ENCODE assay signal across 8 cellular contexts in genomic region chr16:89491238-89491869, GRCh38. TPM values are rescaled to one million over a fixed set of nuclear protein-coding genes. Genes with fewer than 3 reads are reported as not detected.
DNase-seq lines count a peak whose midpoint lies in the region; ATAC-seq and TF ChIP-seq lines count a peak whose summit lies in the region.

No MANE protein-coding gene starts in this region.

- TF ChIP-seq RAD21 in SK-N-SH (IDR thresholded peaks at IDR 0.05; ENCODE audit: low read length): no peak

- H3K27ac ChIP-seq in SK-N-SH (ENCODE audit: low read depth in 2 of 2, low read length in 1 of 2) (peak overlapping the region; percentile 64 to 94), psoas muscle (peak overlapping the region; percentile 93)

- ATAC-seq in psoas muscle (peak; percentile 7 to 48 (median 22)), GM21723 (IDR thresholded peaks at IDR 0.05; ENCODE audit: unreplicated experiment) (no peak)

- 5% methylated on average over 18 of the region's 22 CpGs for WGBS in SK-N-SH (ENCODE audit: low lambda C conversion rate)
- 4 to 6% (median 5%) methylated on average over 22 of the region's 22 CpGs for WGBS in psoas muscle, 3 donors

- intact Hi-C loops in activated naive CD4-positive, alpha-beta T cell treated with anti-CD3 and anti-CD28 coated beads for 36 hours (cut with micrococcal nuclease): loop anchor here (2.0 kb wide), 1 partner anchor 251 kb away; no protein-coding TSS in a partner anchor
- intact Hi-C loops in psoas muscle (cut with DNase I): loop anchor here in 1 of 2 donors (5.0 kb wide), 1 partner anchor 244 kb away; no protein-coding TSS in a partner anchor

- POLR2A ChIA-PET in SK-N-SH (lab: Yijun Ruan, JAX): no interaction called here

- H3K27ac Mint-ChIP-seq in activated naive CD4-positive, alpha-beta T cell treated with anti-CD3 and anti-CD28 coated beads for 36 hours: peak overlapping the region; percentile 80

- TF ChIP-seq EP300 in SK-N-SH (IDR thresholded peaks at IDR 0.05; ENCODE audit: borderline replicate concordance in 1 of 2, low read depth in 1 of 2, low read length in 1 of 2): no peak

- no peaks in the 10 kb centered on the region for H3K9me2 ChIP-seq in SK-N-SH

- H3K36me3 Mint-ChIP-seq in activated naive CD4-positive, alpha-beta T cell treated with anti-CD3 and anti-CD28 coated beads for 36 hours (ENCODE audit: low read depth): peaks cover 16% of the 10 kb centered on the region

- H3K4me2 ChIP-seq in SK-N-SH: peak overlapping the region; percentile 97

- H3K27me3 ChIP-seq in SK-N-SH (ENCODE audit: insufficient read depth): no peaks in the 10 kb centered on the region
- no peaks in the 10 kb centered on the region for H3K27me3 ChIP-seq in psoas muscle (ENCODE audit: insufficient read depth in 3 of 3, low read length in 2 of 3)

- peak overlapping the region; percentile 91 for H3K9ac ChIP-seq in SK-N-SH

- no peaks in the 10 kb centered on the region for H3K27me3 Mint-ChIP-seq in activated naive CD4-positive, alpha-beta T cell treated with anti-CD3 and anti-CD28 coated beads for 36 hours (ENCODE audit: low read depth)

- peaks cover 0 to 6% of the 10 kb centered on the region in 2 experiments for H3K36me3 ChIP-seq in SK-N-SH (replicated peaks in 1 of 2; ENCODE audit: control insufficient read depth in 1 of 2, insufficient read depth in 2 of 2, low read length in 1 of 2)
- H3K36me3 ChIP-seq in psoas muscle (ENCODE audit: insufficient read depth in 1 of 2, low read depth in 1 of 2): peaks cover 0 to 7% of the 10 kb centered on the region in 2 donors

- H3K4me1 ChIP-seq in SK-N-SH (ENCODE audit: control insufficient read depth in 1 of 2, insufficient read depth in 2 of 2, low read depth in 1 of 2, low read length in 1 of 2) (peaks cover 7 to 20% of the 10 kb centered on the region in 2 experiments), psoas muscle (peaks cover 42% of the 10 kb centered on the region)

- no peaks in the 10 kb centered on the region for H3K9me3 ChIP-seq in SK-N-SH
- H3K9me3 ChIP-seq in psoas muscle: no peaks in the 10 kb centered on the region

- H4K20me1 ChIP-seq in SK-N-SH (ENCODE audit: insufficient read depth): peaks cover 27% of the 10 kb centered on the region

- no peak for DNase-seq in activated naive CD4-positive, alpha-beta T cell treated with anti-CD3 and anti-CD28 coated beads for 36 hours
- no peak for DNase-seq in activated naive CD4-positive, alpha-beta T cell treated with Interleukin-2 at 50 U/mL for 16 hours
- DNase-seq in SK-N-SH (peak; percentile 46), fibroblast of gingiva (ENCODE audit: low read depth) (peak; percentile 55), psoas muscle (peak in 1 of 2 donors; percentile 23), cortex of kidney (lab: John Stamatoyannopoulos, UW) (no peak), NCI-H2196 (lab: John Stamatoyannopoulos, UW; ENCODE audit: unreplicated experiment) (no peak)

- H3F3A ChIP-seq in SK-N-SH (replicated peaks; ENCODE audit: insufficient read depth): peaks cover 12% of the 10 kb centered on the region

- H3K4me1 Mint-ChIP-seq in activated naive CD4-positive, alpha-beta T cell treated with anti-CD3 and anti-CD28 coated beads for 36 hours (ENCODE audit: low read depth): peaks cover 43% of the 10 kb centered on the region

- peaks cover 62% of the 10 kb centered on the region for H3K79me2 ChIP-seq in SK-N-SH (ENCODE audit: insufficient read depth)

- H3K9me3 Mint-ChIP-seq in activated naive CD4-positive, alpha-beta T cell treated with anti-CD3 and anti-CD28 coated beads for 36 hours: no peaks in the 10 kb centered on the region

- TF ChIP-seq CTCF in SK-N-SH (IDR thresholded peaks at IDR 0.05) (peak; percentile 33), psoas muscle (IDR thresholded peaks at IDR 0.05) (peak; percentile 21)

- CTCF ChIA-PET in activated naive CD4-positive, alpha-beta T cell treated with anti-CD3 and anti-CD28 coated beads for 36 hours (lab: Charles Lee): interaction anchor here (0.6 kb wide), 1 partner anchor 222 kb away, joined by 3 read pairs; no protein-coding TSS in a partner anchor
- CTCF ChIA-PET in SK-N-SH (lab: Yijun Ruan, JAX): no interaction called here

- H3K4me3 Mint-ChIP-seq in activated naive CD4-positive, alpha-beta T cell treated with anti-CD3 and anti-CD28 coated beads for 36 hours: peak overlapping the region; percentile 85

- peak overlapping the region; percentile 91; the same call in 1 of the 2 replicates for H2AFZ ChIP-seq in SK-N-SH (ENCODE audit: low read depth)

- peak overlapping the region; percentile 80 to 89 for H3K4me3 ChIP-seq in SK-N-SH (ENCODE audit: low read depth in 2 of 2, low read length in 1 of 2)
- H3K4me3 ChIP-seq in psoas muscle: peak overlapping the region; percentile 77

TF ChIP-seq in SK-N-SH, 30 proteins besides CTCF, POLR2A, EP300 and RAD21:
- TF ChIP-seq MXI1 (IDR thresholded peaks at IDR 0.05; ENCODE audit: low read depth, low read length): no peak
- no peak for TF ChIP-seq CHD2 (IDR thresholded peaks at IDR 0.05; ENCODE audit: low read length, partially characterized antibody)
- no peak for TF ChIP-seq RCOR1 (IDR thresholded peaks at IDR 0.05; ENCODE audit: low read length)
- no peak for TF ChIP-seq IRF3 (IDR thresholded peaks at IDR 0.05; ENCODE audit: low read depth, low read length)
- no peak for TF ChIP-seq EZH2phosphoT487 (IDR thresholded peaks at IDR 0.05; ENCODE audit: borderline replicate concordance, low read depth)
- TF ChIP-seq SIN3A (IDR thresholded peaks at IDR 0.05; ENCODE audit: borderline replicate concordance, low read depth, low read length): 0 out of 2 replicates have a peak, but pooled peaks have one; percentile 33
- TF ChIP-seq FOXJ3 (CRISPR knock-in tag; IDR thresholded peaks at IDR 0.05): no peak

RNA-seq across cellular contexts. Expression of gene ANKRD11, which starts 1.0 kb away (rescaled TPM):
- total RNA-seq in activated naive CD4-positive, alpha-beta T cell treated with anti-CD3 and anti-CD28 coated beads for 36 hours: 100 to 1,000 TPM; 174 to 177 TPM
- polyA plus RNA-seq in SK-N-SH (2012; rRNA removed) (31.1 and 50.2 TPM in 2 replicates), psoas muscle (10 to 100 TPM; 22.3 to 57.9 (median 43.3) TPM)
- polyA plus RNA-seq in SK-N-SH (2012; cell fraction: cytosol; rRNA removed): 35.1 and 42.0 TPM in 2 replicates
- 122 and 132 TPM in 2 replicates for polyA plus RNA-seq in SK-N-SH (2012; cell fraction: nucleus; rRNA removed)
- 10 to 100 TPM; 52.3 to 72.8 (median 63.8) TPM for total RNA-seq in psoas muscle

RNA-seq across cellular contexts. Expression of gene SPG7, which starts 16.8 kb away (rescaled TPM):
- 10 to 100 TPM; 62.4 to 67.7 TPM for total RNA-seq in activated naive CD4-positive, alpha-beta T cell treated with anti-CD3 and anti-CD28 coated beads for 36 hours
- 100 and 107 TPM in 2 replicates for polyA plus RNA-seq in SK-N-SH (2012; rRNA removed)
- 39.4 and 45.3 TPM in 2 replicates for polyA plus RNA-seq in SK-N-SH (2012; cell fraction: cytosol; rRNA removed)
- 647 and 650 TPM in 2 replicates for polyA plus RNA-seq in SK-N-SH (2012; cell fraction: nucleus; rRNA removed)
- total RNA-seq in psoas muscle: 10 to 100 TPM; 66.8 to 92.3 (median 87.3) TPM
- 10 to 100 TPM; 57.5 to 95.3 (median 79.3) TPM for polyA plus RNA-seq in psoas muscle

Comparison
In these comparisons a context has a peak if more than half of its experiments do, and no peak if none do; other contexts are left out.
1. DNase-seq: peak in SK-N-SH (single experiment) and fibroblast of gingiva (single experiment); none in activated naive CD4-positive, alpha-beta T cell treated with anti-CD3 and anti-CD28 coated beads for 36 hours (single experiment), activated naive CD4-positive, alpha-beta T cell treated with Interleukin-2 at 50 U/mL for 16 hours (single experiment), cortex of kidney (single experiment) and NCI-H2196 (single experiment).